In the genomic region with DNA sequence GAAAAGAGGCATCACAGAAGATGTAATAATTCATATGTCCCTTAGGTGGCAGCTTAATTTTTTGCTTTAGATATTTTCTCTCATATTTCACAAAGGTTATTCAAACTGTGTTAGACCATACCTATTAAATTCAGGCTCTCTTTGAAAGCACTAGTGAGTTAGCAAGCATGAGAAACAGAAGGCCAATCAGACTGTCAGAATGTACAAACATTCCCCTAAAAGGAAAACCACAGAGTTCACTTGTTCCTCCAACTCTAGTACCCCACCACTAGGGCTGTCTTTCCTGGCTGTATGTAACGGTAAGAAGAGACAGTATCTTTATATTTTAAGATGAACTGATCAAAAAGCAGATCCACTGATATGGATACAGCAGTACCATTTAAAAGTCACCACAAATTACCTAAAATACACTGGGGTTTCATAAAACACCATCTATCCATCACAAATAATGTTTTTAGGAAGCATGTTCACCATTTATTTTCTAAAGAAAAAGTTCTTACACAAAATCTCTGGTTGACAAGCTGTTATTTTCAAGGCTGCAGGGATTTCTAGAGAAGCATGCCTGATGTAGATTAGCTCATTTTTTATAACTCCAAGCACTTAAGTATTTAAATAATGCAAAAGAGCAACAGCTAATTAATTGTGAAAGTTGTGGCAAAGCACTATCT, we compare ENCODE assay signal across 8 cellular contexts. TPM values are rescaled to one million over a fixed set of nuclear protein-coding genes. Genes with fewer than 3 reads are reported as not detected.
DNase-seq lines count a peak whose midpoint lies in the region; ATAC-seq and TF ChIP-seq lines count a peak whose summit lies in the region.

No MANE protein-coding gene starts in this region.

- WGBS in endodermal cell (ENCODE audit: insufficient coverage in 1 of 2, insufficient read length in 1 of 2), 2 experiments = 17% methylated on average over 1 of the region's 1 CpG; no CpG with 5 or more reads in 1 of the 2 experiments

- H3K27me3 Mint-ChIP-seq in endodermal cell (ENCODE audit: insufficient read depth) (peaks cover 19% of the 10 kb centered on the region), naive B cell (no peaks in the 10 kb centered on the region)

- H3K4me3 Mint-ChIP-seq in endodermal cell = peak overlapping the region; percentile 100
- H3K4me3 Mint-ChIP-seq in naive B cell = peak overlapping the region; percentile 88 to 100 (median 98)

- H3K27ac ChIP-seq in SU-DHL-6 (ENCODE audit: low read depth, low read length) = peak overlapping the region; percentile 79
- no peak overlapping the region for H3K27ac ChIP-seq in endodermal cell (ENCODE audit: low read depth, low read length)

- H3K9me3 ChIP-seq in SU-DHL-6 (ENCODE audit: insufficient read depth, low read length) (no peaks in the 10 kb centered on the region), endodermal cell (ENCODE audit: control insufficient read depth, low read length) (peaks cover 4% of the 10 kb centered on the region)

- H3K4me2 ChIP-seq in SU-DHL-6 (ENCODE audit: low read depth, low read length, poor library complexity, severe bottlenecking) = peak overlapping the region; percentile 80

- H4K20me1 ChIP-seq in SU-DHL-6 (ENCODE audit: low read depth, low read length) = peaks cover 30% of the 10 kb centered on the region

- H3K4me1 ChIP-seq in endodermal cell (ENCODE audit: control insufficient read depth, insufficient read depth, low read length) = no peaks in the 10 kb centered on the region

- no peak overlapping the region for H2AFZ ChIP-seq in SU-DHL-6 (ENCODE audit: low read depth, low read length, severe bottlenecking)

- H3K9me3 Mint-ChIP-seq in endodermal cell = no peaks in the 10 kb centered on the region
- no peaks in the 10 kb centered on the region for H3K9me3 Mint-ChIP-seq in naive B cell

- ATAC-seq in GM21825 (IDR thresholded peaks at IDR 0.05; ENCODE audit: unreplicated experiment) (peak; percentile 40), naive B cell (ENCODE audit: low read depth in 2 of 2) (peak; percentile 35 to 41)

- peak overlapping the region; percentile 20 for H3K27ac Mint-ChIP-seq in endodermal cell
- H3K27ac Mint-ChIP-seq in naive B cell = peak overlapping the region; percentile 3 to 98 (median 54)

- H3K36me3 Mint-ChIP-seq in endodermal cell (ENCODE audit: low read depth) = peaks cover 24% of the 10 kb centered on the region
- H3K36me3 Mint-ChIP-seq in naive B cell = peaks cover 10 to 18% of the 10 kb centered on the region in 2 donors

- H3F3A ChIP-seq in SU-DHL-6 (ENCODE audit: insufficient read depth) = peaks cover 25% of the 10 kb centered on the region

- H3K36me3 ChIP-seq in SU-DHL-6 (ENCODE audit: low read length) (peaks cover 34% of the 10 kb centered on the region), endodermal cell (ENCODE audit: control insufficient read depth, insufficient read depth, low read length) (peaks cover 29% of the 10 kb centered on the region)

- H3K79me2 ChIP-seq in SU-DHL-6 (ENCODE audit: insufficient read depth, low read length) = peaks cover 44% of the 10 kb centered on the region

- H3K4me1 Mint-ChIP-seq in endodermal cell = peaks cover 24% of the 10 kb centered on the region
- peaks cover 37 to 52% (median 38%) of the 10 kb centered on the region in 3 donors for H3K4me1 Mint-ChIP-seq in naive B cell

- peak; percentile 33 for DNase-seq in stimulated activated CD4-positive, alpha-beta T cell treated with anti-CD3 and anti-CD28 coated beads, Interleukin-4, amount 100 ng/mL, for 24 hours
- no peak for DNase-seq in stimulated activated CD4-positive, alpha-beta T cell treated with anti-CD3 and anti-CD28 coated beads, Interleukin-12 subunit alpha, Interleukin-12 subunit beta, amount 100 ng/mL, for 4 hours
- DNase-seq in LHCN-M2 (ENCODE audit: low read depth) = peak; percentile 90
- DNase-seq in endodermal cell = no peak
- DNase-seq in naive B cell = peak; percentile 44
- no peak for DNase-seq in 8988T

- peak; percentile 45 for TF ChIP-seq CTCF in SU-DHL-6 (IDR thresholded peaks at IDR 0.05; ENCODE audit: insufficient read depth, low read length, poor library complexity, severe bottlenecking)
- TF ChIP-seq CTCF in endodermal cell (conservative IDR thresholded peaks at IDR 0.05) = peak; percentile 74

- H3K27me3 ChIP-seq in SU-DHL-6 (ENCODE audit: low read length) (no peaks in the 10 kb centered on the region), endodermal cell (ENCODE audit: control insufficient read depth, insufficient read depth, low read length, poor library complexity, severe bottlenecking) (peaks cover 23% of the 10 kb centered on the region)

- H3K4me3 ChIP-seq in SU-DHL-6 (ENCODE audit: insufficient read depth, low read length, poor library complexity, severe bottlenecking) (peak overlapping the region; percentile 99), endodermal cell (ENCODE audit: low read length) (peak overlapping the region; percentile 91)

- H3K9me2 ChIP-seq in SU-DHL-6 (replicated peaks; ENCODE audit: insufficient read depth, low read length) = no peaks in the 10 kb centered on the region

- H3K9ac ChIP-seq in SU-DHL-6 (ENCODE audit: low read length) (peak overlapping the region; percentile 91), endodermal cell (ENCODE audit: extremely low read depth, low read length, poor library complexity, severe bottlenecking) (peak overlapping the region; percentile 60)

RNA-seq across cellular contexts. Expression of gene ARPC5, which starts 1.8 kb away (rescaled TPM):
- 226 and 239 TPM in 2 replicates for total RNA-seq in LHCN-M2 (2014; rRNA removed)
- polyA plus RNA-seq in LHCN-M2 (2012) = 308 TPM
- 10 to 100 TPM; 78.7 to 99.5 TPM for total RNA-seq in endodermal cell
- 144 TPM for polyA plus RNA-seq in endodermal cell (2013, experiment 1 of 2)
- 147 TPM for polyA plus RNA-seq in endodermal cell (2013, experiment 2 of 2)
- 100 to 1,000 TPM; 286 to 573 (median 376) TPM for polyA plus RNA-seq in naive B cell (ENCODE audit: low read depth in 6 of 6)

RNA-seq across cellular contexts. Expression of gene APOBEC4, which starts 19.3 kb away (rescaled TPM):
- total RNA-seq in LHCN-M2 (2014; rRNA removed) = not detected in 2 replicates
- 0.02 TPM for polyA plus RNA-seq in LHCN-M2 (2012)
- total RNA-seq in endodermal cell = not detected
- polyA plus RNA-seq in endodermal cell (2013, experiment 1 of 2) = not detected
- polyA plus RNA-seq in endodermal cell (2013, experiment 2 of 2) = not detected
- not detected for polyA plus RNA-seq in naive B cell (ENCODE audit: low read depth in 6 of 6)

RNA-seq across cellular contexts. Expression of gene NCF2, which starts 43.6 kb away (rescaled TPM):
- total RNA-seq in LHCN-M2 (2014; rRNA removed) (0.06 and 0.19 TPM in 2 replicates), endodermal cell (under 1 TPM in 1 of 2 donors, not detected in 1; 0.55 TPM)
- polyA plus RNA-seq in LHCN-M2 (2012) = 4.9 TPM
- polyA plus RNA-seq in endodermal cell (2013, experiment 1 of 2) = not detected
- polyA plus RNA-seq in endodermal cell (2013, experiment 2 of 2) = not detected
- 10 to 100 TPM in 1 of 6 donors, 1 to 10 TPM in 4, not detected in 1; 5.6 to 11.0 (median 6.3) TPM for polyA plus RNA-seq in naive B cell (ENCODE audit: low read depth in 6 of 6)

Comparison
In these comparisons a context has a peak if more than half of its experiments do, and no peak if none do; other contexts are left out.
1. DNase-seq: peak in stimulated activated CD4-positive, alpha-beta T cell treated with anti-CD3 and anti-CD28 coated beads, Interleukin-4, amount 100 ng/mL, for 24 hours (single experiment), LHCN-M2 (single experiment) and naive B cell (single experiment); none in stimulated activated CD4-positive, alpha-beta T cell treated with anti-CD3 and anti-CD28 coated beads, Interleukin-12 subunit alpha, Interleukin-12 subunit beta, amount 100 ng/mL, for 4 hours (single experiment), endodermal cell (single experiment) and 8988T (single experiment).